ENCODE assay signal across 38 cellular contexts in the genomic region with DNA sequence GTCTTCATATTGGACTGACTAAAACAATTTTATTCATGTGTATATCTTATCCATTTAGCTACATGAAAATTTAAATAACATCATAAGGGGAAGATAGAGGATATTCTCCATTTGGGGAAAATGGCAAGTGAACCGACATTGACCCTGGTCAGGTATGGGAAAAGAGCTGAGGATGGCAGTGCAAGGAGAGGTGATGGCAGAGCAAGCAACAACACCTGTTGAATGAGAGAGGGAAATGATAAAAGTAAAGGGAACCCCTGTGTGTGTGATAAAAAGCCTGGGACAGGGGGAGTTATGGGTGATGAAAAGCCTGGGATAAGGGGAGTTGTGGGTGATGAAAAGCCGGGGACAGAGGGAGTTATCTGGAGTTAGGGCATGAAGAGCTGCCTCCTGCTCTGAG. TPM values are rescaled to one million over a fixed set of nuclear protein-coding genes. Genes with fewer than 3 reads are reported as not detected.
A peak's percentile ranks its signal among the peaks of the same experiment; 100 is the strongest.
DNase-seq lines count a peak whose midpoint lies in the region; ATAC-seq and TF ChIP-seq lines count a peak whose summit lies in the region.
"Had no signal": no experiment of that assay in that cellular context is flagged by ENCODE, and none has a peak within 500 bp of the region (broad histone marks: within the 10 kb centered on the region; RNA-seq: fewer than 3 reads in every experiment).

No MANE protein-coding gene starts in this region.

- H3K27ac Mint-ChIP-seq in natural killer cell treated with Interleukin-12 subunit alpha and Interleukin-12 subunit beta and Interleukin-15 and Interleukin-18, amount 100 ng/mL, for 72 hours, result peak overlapping the region in 1 of 2 donors; percentile 1
- no peak overlapping the region for H3K27ac Mint-ChIP-seq in natural killer cell
- H3K27ac Mint-ChIP-seq in activated T-helper 1 cell treated with anti-CD3 and anti-CD28 coated beads, Interleukin-12 subunit alpha, Interleukin-12 subunit beta, Interleukin-2, Interleukin-4 antibody, amounts not matched to agents 30 ng/mL and 10 ng/mL and 1 ng/mL, durations not matched to agents 14 hours and 24 hours and 36 hours, result peak overlapping the region; percentile 11
- no peak overlapping the region for H3K27ac Mint-ChIP-seq in activated CD8-positive, alpha-beta memory T cell treated with anti-CD3 and anti-CD28 coated beads, Interleukin-2, amount 10 ng/mL, durations not matched to agents 7 days and 5 days
- H3K27ac Mint-ChIP-seq: B cell; CD14-positive monocyte; CD4-positive, alpha-beta memory T cell; CD4-positive, alpha-beta T cell; CD4-positive, CD25-positive, alpha-beta regulatory T cell; CD8-positive, alpha-beta memory T cell; CD8-positive, alpha-beta T cell had no signal

- no peaks in the 10 kb centered on the region for H4K20me1 ChIP-seq in osteoblast (ENCODE audit: insufficient read depth, low read length)
- H4K20me1 ChIP-seq: BLaER1; BLaER1 treated with 17β-estradiol and CSF1 and Interleukin-3, amounts not matched to agents 10 nM and 100 nM had no signal

- TF ChIP-seq CTCF in natural killer cell (IDR thresholded peaks at IDR 0.05) (no peak), HEK293 (tag by site-specific recombination; IDR thresholded peaks at IDR 0.05) (no peak), osteoblast (IDR thresholded peaks at IDR 0.05; ENCODE audit: extremely low read depth, low read depth, low read length) (no peak)

- DNase-seq in natural killer cell treated with Interleukin-12 subunit alpha and Interleukin-12 subunit beta and Interleukin-15 and Interleukin-18, amount 100 ng/mL, for 72 hours (ENCODE audit: low spot score), result no peak
- DNase-seq in natural killer cell, result no peak
- no peak for DNase-seq in activated T-helper 1 cell treated with anti-CD3 and anti-CD28 coated beads, Interleukin-12 subunit alpha, Interleukin-12 subunit beta, Interleukin-2, Interleukin-4 antibody, amounts not matched to agents 30 ng/mL and 10 ng/mL and 1 ng/mL, durations not matched to agents 14 hours and 24 hours and 36 hours (ENCODE audit: low spot score)
- peak; percentile 14 for DNase-seq in osteoblast (ENCODE audit: insufficient read length, low spot score, missing footprints)
- DNase-seq in activated CD8-positive, alpha-beta memory T cell treated with anti-CD3 and anti-CD28 coated beads, Interleukin-2, amount 10 ng/mL, durations not matched to agents 7 days and 5 days, result no peak
- DNase-seq in inferior parietal cortex (ENCODE audit: extremely low spot score), result no peak
- DNase-seq: 8988T; ACHN; AML-193; BE2C; C1 segment of cervical spinal cord; Caco-2; Calu3; CD4-positive, alpha-beta memory T cell; CD4-positive, alpha-beta T cell; CD4-positive, CD25-positive, alpha-beta regulatory T cell; CD8-positive, alpha-beta memory T cell; CD8-positive, alpha-beta T cell; COR-L47; DMS 273 treated with DMSO at 0.1 percent for 48 hours; DMS153; DMS53; DMS79; DMS79 treated with DMSO at 0.1 percent for 48 hours; DND-41; EL had no signal

- POLR2A ChIA-PET in HEK293 (lab: Yijun Ruan, JAX), result no interaction called here

- peaks cover 26 to 35% of the 10 kb centered on the region in 2 donors for H3K27me3 Mint-ChIP-seq in natural killer cell treated with Interleukin-12 subunit alpha and Interleukin-12 subunit beta and Interleukin-15 and Interleukin-18, amount 100 ng/mL, for 72 hours
- peaks cover 13 to 19% of the 10 kb centered on the region in 2 donors for H3K27me3 Mint-ChIP-seq in natural killer cell (ENCODE audit: low read depth in 2 of 2)
- H3K27me3 Mint-ChIP-seq in activated T-helper 1 cell treated with anti-CD3 and anti-CD28 coated beads, Interleukin-12 subunit alpha, Interleukin-12 subunit beta, Interleukin-2, Interleukin-4 antibody, amounts not matched to agents 30 ng/mL and 10 ng/mL and 1 ng/mL, durations not matched to agents 14 hours and 24 hours and 36 hours (ENCODE audit: insufficient read depth), result peaks cover 4% of the 10 kb centered on the region
- peaks cover 15% of the 10 kb centered on the region for H3K27me3 Mint-ChIP-seq in activated CD8-positive, alpha-beta memory T cell treated with anti-CD3 and anti-CD28 coated beads, Interleukin-2, amount 10 ng/mL, durations not matched to agents 7 days and 5 days

- H3K4me3 ChIP-seq in HEK293 (ENCODE audit: low read depth, low read length), result no peak overlapping the region
- no peak overlapping the region for H3K4me3 ChIP-seq in osteoblast (ENCODE audit: insufficient read depth, low read length)
- H3K4me3 ChIP-seq: A549; BLaER1; BLaER1 treated with 17β-estradiol and CSF1 and Interleukin-3, amounts not matched to agents 10 nM and 100 nM had no signal

- H3K4me2 ChIP-seq in osteoblast (ENCODE audit: insufficient read depth, low read length), result no peak overlapping the region
- H3K4me2 ChIP-seq: A549; BLaER1; BLaER1 treated with 17β-estradiol and CSF1 and Interleukin-3, amounts not matched to agents 10 nM and 100 nM had no signal

- no peaks in the 10 kb centered on the region for H3K9me3 ChIP-seq in HEK293 (ENCODE audit: control insufficient read depth, insufficient read depth, low read depth, low read length)
- no peaks in the 10 kb centered on the region for H3K9me3 ChIP-seq in osteoblast (ENCODE audit: low read depth, low read length)
- H3K9me3 ChIP-seq: A549; BE2C; BLaER1; BLaER1 treated with 17β-estradiol and CSF1 and Interleukin-3, amounts not matched to agents 10 nM and 100 nM; Caco-2 had no signal

- H3K27ac ChIP-seq in HEK293 (ENCODE audit: extremely low read depth, low read depth, low read length) (no peak overlapping the region), osteoblast (ENCODE audit: low read depth, low read length) (no peak overlapping the region)
- H3K27ac ChIP-seq: 22Rv1; A549; BLaER1; BLaER1 treated with 17β-estradiol and CSF1 and Interleukin-3, amounts not matched to agents 10 nM and 100 nM; C4-2B had no signal

- no peaks in the 10 kb centered on the region for H3K4me1 Mint-ChIP-seq in natural killer cell treated with Interleukin-12 subunit alpha and Interleukin-12 subunit beta and Interleukin-15 and Interleukin-18, amount 100 ng/mL, for 72 hours (ENCODE audit: low read depth in 2 of 2)
- H3K4me1 Mint-ChIP-seq in natural killer cell, result no peaks in the 10 kb centered on the region
- H3K4me1 Mint-ChIP-seq in activated T-helper 1 cell treated with anti-CD3 and anti-CD28 coated beads, Interleukin-12 subunit alpha, Interleukin-12 subunit beta, Interleukin-2, Interleukin-4 antibody, amounts not matched to agents 30 ng/mL and 10 ng/mL and 1 ng/mL, durations not matched to agents 14 hours and 24 hours and 36 hours (ENCODE audit: low read depth), result peaks cover 37% of the 10 kb centered on the region
- peaks cover 16% of the 10 kb centered on the region for H3K4me1 Mint-ChIP-seq in activated CD8-positive, alpha-beta memory T cell treated with anti-CD3 and anti-CD28 coated beads, Interleukin-2, amount 10 ng/mL, durations not matched to agents 7 days and 5 days
- H3K4me1 Mint-ChIP-seq: B cell had no signal

- ATAC-seq in natural killer cell treated with Interleukin-12 subunit alpha and Interleukin-12 subunit beta and Interleukin-15 and Interleukin-18, amount 100 ng/mL, for 72 hours, result no peak
- ATAC-seq in natural killer cell, result no peak
- ATAC-seq in activated CD8-positive, alpha-beta memory T cell treated with anti-CD3 and anti-CD28 coated beads, Interleukin-2, amount 10 ng/mL, durations not matched to agents 7 days and 5 days, result no peak
- no peak for ATAC-seq in HG03571 (IDR thresholded peaks at IDR 0.05; ENCODE audit: unreplicated experiment)
- ATAC-seq: A549; CD8-positive, alpha-beta T cell had no signal

- peak overlapping the region; percentile 10 for H3K4me3 Mint-ChIP-seq in natural killer cell treated with Interleukin-12 subunit alpha and Interleukin-12 subunit beta and Interleukin-15 and Interleukin-18, amount 100 ng/mL, for 72 hours
- no peak overlapping the region for H3K4me3 Mint-ChIP-seq in natural killer cell
- no peak overlapping the region for H3K4me3 Mint-ChIP-seq in activated T-helper 1 cell treated with anti-CD3 and anti-CD28 coated beads, Interleukin-12 subunit alpha, Interleukin-12 subunit beta, Interleukin-2, Interleukin-4 antibody, amounts not matched to agents 30 ng/mL and 10 ng/mL and 1 ng/mL, durations not matched to agents 14 hours and 24 hours and 36 hours
- no peak overlapping the region for H3K4me3 Mint-ChIP-seq in activated CD8-positive, alpha-beta memory T cell treated with anti-CD3 and anti-CD28 coated beads, Interleukin-2, amount 10 ng/mL, durations not matched to agents 7 days and 5 days
- H3K4me3 Mint-ChIP-seq: B cell; CD14-positive monocyte; CD4-positive, alpha-beta memory T cell; CD4-positive, alpha-beta T cell; CD4-positive, CD25-positive, alpha-beta regulatory T cell; CD8-positive, alpha-beta memory T cell; CD8-positive, alpha-beta T cell had no signal

- no peaks in the 10 kb centered on the region for H3K9me3 Mint-ChIP-seq in natural killer cell treated with Interleukin-12 subunit alpha and Interleukin-12 subunit beta and Interleukin-15 and Interleukin-18, amount 100 ng/mL, for 72 hours
- H3K9me3 Mint-ChIP-seq in natural killer cell, result no peaks in the 10 kb centered on the region
- H3K9me3 Mint-ChIP-seq in activated T-helper 1 cell treated with anti-CD3 and anti-CD28 coated beads, Interleukin-12 subunit alpha, Interleukin-12 subunit beta, Interleukin-2, Interleukin-4 antibody, amounts not matched to agents 30 ng/mL and 10 ng/mL and 1 ng/mL, durations not matched to agents 14 hours and 24 hours and 36 hours, result peaks cover 13% of the 10 kb centered on the region
- peaks cover 2% of the 10 kb centered on the region for H3K9me3 Mint-ChIP-seq in activated CD8-positive, alpha-beta memory T cell treated with anti-CD3 and anti-CD28 coated beads, Interleukin-2, amount 10 ng/mL, durations not matched to agents 7 days and 5 days (ENCODE audit: low read depth)
- H3K9me3 Mint-ChIP-seq: CD14-positive monocyte; CD4-positive, alpha-beta T cell; CD8-positive, alpha-beta memory T cell; CD8-positive, alpha-beta T cell had no signal

- no peaks in the 10 kb centered on the region for H3K36me3 ChIP-seq in HEK293 (ENCODE audit: control insufficient read depth in 2 of 2, insufficient read depth in 1 of 2, low read length in 2 of 2)
- no peaks in the 10 kb centered on the region for H3K36me3 ChIP-seq in osteoblast (ENCODE audit: insufficient read depth, low read length)
- H3K36me3 ChIP-seq: BE2C; BLaER1; BLaER1 treated with 17β-estradiol and CSF1 and Interleukin-3, amounts not matched to agents 10 nM and 100 nM had no signal

- no peaks in the 10 kb centered on the region for H3K27me3 ChIP-seq in osteoblast (ENCODE audit: insufficient read depth, low read length)
- H3K27me3 ChIP-seq: BLaER1; BLaER1 treated with 17β-estradiol and CSF1 and Interleukin-3, amounts not matched to agents 10 nM and 100 nM had no signal

- H2AFZ ChIP-seq in osteoblast (ENCODE audit: low read length), result no peak overlapping the region

- intact Hi-C loops in natural killer cell (cut with micrococcal nuclease), result no loop called here
- intact Hi-C loops in activated T-helper 1 cell treated with anti-CD3 and anti-CD28 coated beads, Interleukin-12 subunit alpha, Interleukin-12 subunit beta, Interleukin-2, Interleukin-4 antibody, amounts not matched to agents 30 ng/mL and 10 ng/mL and 1 ng/mL, durations not matched to agents 14 hours and 24 hours and 36 hours (cut with micrococcal nuclease), result no loop called here

- CTCF ChIA-PET in HEK293 (lab: Yijun Ruan, JAX), result interaction anchor here (0.6 to 1.1 kb wide), 3 partner anchors 17 to 34 kb away, joined by 3 read pairs; no protein-coding TSS in a partner anchor
- CTCF ChIA-PET in activated CD8-positive, alpha-beta memory T cell treated with anti-CD3 and anti-CD28 coated beads, Interleukin-2, amount 10 ng/mL, durations not matched to agents 7 days and 5 days (lab: Charles Lee), result interaction anchor here (0.9 kb wide), 1 partner anchor 23 kb away, joined by 3 read pairs; no protein-coding TSS in a partner anchor

- no peaks in the 10 kb centered on the region for H3K4me1 ChIP-seq in HEK293 (ENCODE audit: control insufficient read depth, insufficient read depth, low read length)
- no peaks in the 10 kb centered on the region for H3K4me1 ChIP-seq in osteoblast (ENCODE audit: insufficient read depth, low read length)
- H3K4me1 ChIP-seq: A549, BE2C, BLaER1, Caco-2 had no signal

- no peaks in the 10 kb centered on the region for H3K36me3 Mint-ChIP-seq in natural killer cell treated with Interleukin-12 subunit alpha and Interleukin-12 subunit beta and Interleukin-15 and Interleukin-18, amount 100 ng/mL, for 72 hours
- H3K36me3 Mint-ChIP-seq in natural killer cell, result no peaks in the 10 kb centered on the region
- peaks cover 1% of the 10 kb centered on the region for H3K36me3 Mint-ChIP-seq in activated T-helper 1 cell treated with anti-CD3 and anti-CD28 coated beads, Interleukin-12 subunit alpha, Interleukin-12 subunit beta, Interleukin-2, Interleukin-4 antibody, amounts not matched to agents 30 ng/mL and 10 ng/mL and 1 ng/mL, durations not matched to agents 14 hours and 24 hours and 36 hours (ENCODE audit: low read depth)
- peaks cover 3% of the 10 kb centered on the region for H3K36me3 Mint-ChIP-seq in activated CD8-positive, alpha-beta memory T cell treated with anti-CD3 and anti-CD28 coated beads, Interleukin-2, amount 10 ng/mL, durations not matched to agents 7 days and 5 days
- H3K36me3 Mint-ChIP-seq: CD14-positive monocyte; CD4-positive, alpha-beta memory T cell; CD4-positive, CD25-positive, alpha-beta regulatory T cell; CD8-positive, alpha-beta memory T cell; CD8-positive, alpha-beta T cell had no signal

- no peaks in the 10 kb centered on the region for H3K79me2 ChIP-seq in osteoblast (ENCODE audit: insufficient read depth, low read length)

RNA-seq across cellular contexts. Expression of gene CLC, which starts 4.0 kb away (rescaled TPM):
- total RNA-seq in natural killer cell treated with Interleukin-12 subunit alpha and Interleukin-12 subunit beta and Interleukin-15 and Interleukin-18, amount 100 ng/mL, for 72 hours, result 10 to 100 TPM in 1 of 2 donors, under 1 TPM in 1; 0.64 to 19.2 TPM
- total RNA-seq in natural killer cell, result 100 to 1,000 TPM in 1 of 3 donors, 10 to 100 TPM in 1, not detected in 1; 11.2 to 487 TPM
- total RNA-seq in activated T-helper 1 cell treated with anti-CD3 and anti-CD28 coated beads, Interleukin-12 subunit alpha, Interleukin-12 subunit beta, Interleukin-2, Interleukin-4 antibody, amounts not matched to agents 30 ng/mL and 10 ng/mL and 1 ng/mL, durations not matched to agents 14 hours and 24 hours and 36 hours, result 2.3 and 2.6 TPM in 2 replicates
- not detected in 2 replicates for total RNA-seq in osteoblast
- total RNA-seq in activated CD8-positive, alpha-beta memory T cell treated with anti-CD3 and anti-CD28 coated beads, Interleukin-2, amount 10 ng/mL, durations not matched to agents 7 days and 5 days, result not detected
- total RNA-seq: A172; A673; B cell; Caco-2; Calu3; CD4-positive, alpha-beta T cell; CD8-positive, alpha-beta memory T cell; CD8-positive, alpha-beta T cell; Daoy had no signal

RNA-seq across cellular contexts. Expression of gene LGALS14, which starts 29.6 kb away (rescaled TPM):
- total RNA-seq in natural killer cell treated with Interleukin-12 subunit alpha and Interleukin-12 subunit beta and Interleukin-15 and Interleukin-18, amount 100 ng/mL, for 72 hours, result not detected
- total RNA-seq in natural killer cell (not detected), osteoblast (not detected in 2 replicates)
- 0.56 TPM in 1 of 2 replicates, not detected in the other for total RNA-seq in activated T-helper 1 cell treated with anti-CD3 and anti-CD28 coated beads, Interleukin-12 subunit alpha, Interleukin-12 subunit beta, Interleukin-2, Interleukin-4 antibody, amounts not matched to agents 30 ng/mL and 10 ng/mL and 1 ng/mL, durations not matched to agents 14 hours and 24 hours and 36 hours
- under 1 TPM in 1 of 2 experiments, not detected in 1; 0.37 TPM for total RNA-seq in activated CD8-positive, alpha-beta memory T cell treated with anti-CD3 and anti-CD28 coated beads, Interleukin-2, amount 10 ng/mL, durations not matched to agents 7 days and 5 days
- total RNA-seq: A172; A673; B cell; Calu3; CD4-positive, alpha-beta memory T cell; CD4-positive, alpha-beta T cell; CD4-positive, CD25-positive, alpha-beta regulatory T cell; CD8-positive, alpha-beta memory T cell; CD8-positive, alpha-beta T cell; Daoy had no signal

RNA-seq across cellular contexts. Expression of gene LEUTX, which starts 44.8 kb away (rescaled TPM):
- not detected for total RNA-seq in natural killer cell treated with Interleukin-12 subunit alpha and Interleukin-12 subunit beta and Interleukin-15 and Interleukin-18, amount 100 ng/mL, for 72 hours
- total RNA-seq in natural killer cell, result not detected
- not detected in 2 replicates for total RNA-seq in activated T-helper 1 cell treated with anti-CD3 and anti-CD28 coated beads, Interleukin-12 subunit alpha, Interleukin-12 subunit beta, Interleukin-2, Interleukin-4 antibody, amounts not matched to agents 30 ng/mL and 10 ng/mL and 1 ng/mL, durations not matched to agents 14 hours and 24 hours and 36 hours
- not detected in 2 replicates for total RNA-seq in osteoblast
- total RNA-seq in activated CD8-positive, alpha-beta memory T cell treated with anti-CD3 and anti-CD28 coated beads, Interleukin-2, amount 10 ng/mL, durations not matched to agents 7 days and 5 days, result not detected
- total RNA-seq: A172; A673; B cell; Caco-2; Calu3; CD4-positive, alpha-beta memory T cell; CD4-positive, alpha-beta T cell; CD4-positive, CD25-positive, alpha-beta regulatory T cell; CD8-positive, alpha-beta memory T cell; CD8-positive, alpha-beta T cell; Daoy had no signal
